Comparison of ENCODE assay signal across 21 cellular contexts in genomic region chr10:78640981-78641646, GRCh38.
DNase-seq lines count a peak whose midpoint lies in the region; ATAC-seq and TF ChIP-seq lines count a peak whose summit lies in the region.
"Had no signal": no experiment of that assay in that cellular context is flagged by ENCODE, and none has a peak within 500 bp of the region (broad histone marks: within the 10 kb centered on the region; RNA-seq: fewer than 3 reads in every experiment).

No MANE protein-coding gene starts in this region.

- peak; percentile 61 for DNase-seq in GDM1 (lab: John Stamatoyannopoulos, UW)
- peak; percentile 86 for DNase-seq in NB4 (ENCODE audit: low read depth)
- DNase-seq in chondrocyte (ENCODE audit: low spot score), result no peak
- peak; percentile 51 to 71 for DNase-seq in psoas muscle
- DNase-seq in NCI-H82 (lab: John Stamatoyannopoulos, UW), result no peak
- no peak for DNase-seq in inferior parietal cortex (ENCODE audit: extremely low spot score)
- no peak for DNase-seq in activated T-helper 1 cell treated with anti-CD3 and anti-CD28 coated beads, Interleukin-12 subunit alpha, Interleukin-12 subunit beta, Interleukin-2, Interleukin-4 antibody, amounts not matched to agents 30 ng/mL and 10 ng/mL and 1 ng/mL, durations not matched to agents 14 hours and 24 hours and 36 hours (ENCODE audit: low spot score)
- DNase-seq: activated CD4-positive, CD25-positive, alpha-beta regulatory T cell treated with anti-CD3 and anti-CD28 coated beads, Interleukin-2, amount 50 U/mL, for 72 hours; activated CD8-positive, alpha-beta memory T cell treated with anti-CD3 and anti-CD28 coated beads, Interleukin-2, amount 50 U/mL, for 4 hours; activated naive CD4-positive, alpha-beta T cell treated with Interleukin-2 at 50 U/mL for 16 hours; BE2C; DMS 273 treated with DMSO at 0.1 percent for 48 hours; erythroblast; NCI-H146; NCI-H524; RPMI8226; stimulated activated CD4-positive, alpha-beta T cell treated with anti-CD3 and anti-CD28 coated beads, Interleukin-12 subunit alpha, Interleukin-12 subunit beta, amount 100 ng/mL, for 4 hours; T-helper 17 cell had no signal

- H3K27me3 Mint-ChIP-seq in chondrocyte (ENCODE audit: low read depth), result no peaks in the 10 kb centered on the region
- H3K27me3 Mint-ChIP-seq in activated T-helper 1 cell treated with anti-CD3 and anti-CD28 coated beads, Interleukin-12 subunit alpha, Interleukin-12 subunit beta, Interleukin-2, Interleukin-4 antibody, amounts not matched to agents 30 ng/mL and 10 ng/mL and 1 ng/mL, durations not matched to agents 14 hours and 24 hours and 36 hours (ENCODE audit: insufficient read depth), result no peaks in the 10 kb centered on the region

- no peaks in the 10 kb centered on the region for H3K36me3 ChIP-seq in psoas muscle (ENCODE audit: insufficient read depth in 1 of 2, low read depth in 1 of 2)
- H3K36me3 ChIP-seq: BE2C had no signal

- H3K27ac Mint-ChIP-seq in chondrocyte (ENCODE audit: unreplicated experiment), result no peak overlapping the region
- H3K27ac Mint-ChIP-seq in activated T-helper 1 cell treated with anti-CD3 and anti-CD28 coated beads, Interleukin-12 subunit alpha, Interleukin-12 subunit beta, Interleukin-2, Interleukin-4 antibody, amounts not matched to agents 30 ng/mL and 10 ng/mL and 1 ng/mL, durations not matched to agents 14 hours and 24 hours and 36 hours, result no peak overlapping the region
- H3K27ac Mint-ChIP-seq: stimulated activated naive CD8-positive, alpha-beta T cell treated with anti-CD3 and anti-CD28 coated beads, Interleukin-15, Interleukin-2, amounts not matched to agents 100 ng/mL and 50 ng/mL, for 24 hours; T-helper 17 cell had no signal

- no peak for TF ChIP-seq CTCF in NB4 (IDR thresholded peaks at IDR 0.05; ENCODE audit: low read depth, low read length)
- peak; percentile 14 for TF ChIP-seq CTCF in chondrocyte (IDR thresholded peaks at IDR 0.05)
- TF ChIP-seq CTCF in psoas muscle (IDR thresholded peaks at IDR 0.05), result no peak

- WGBS in psoas muscle, 3 donors, result 32 to 42% (median 36%) methylated on average over 4 of the region's 4 CpGs

- H3K27ac ChIP-seq in psoas muscle, result no peak overlapping the region
- H3K27ac ChIP-seq: hepatocyte, KMS-11 had no signal

- peaks cover 10% of the 10 kb centered on the region for H3K4me1 Mint-ChIP-seq in chondrocyte (ENCODE audit: low read depth)
- no peaks in the 10 kb centered on the region for H3K4me1 Mint-ChIP-seq in activated T-helper 1 cell treated with anti-CD3 and anti-CD28 coated beads, Interleukin-12 subunit alpha, Interleukin-12 subunit beta, Interleukin-2, Interleukin-4 antibody, amounts not matched to agents 30 ng/mL and 10 ng/mL and 1 ng/mL, durations not matched to agents 14 hours and 24 hours and 36 hours (ENCODE audit: low read depth)
- H3K4me1 Mint-ChIP-seq: T-helper 17 cell had no signal

- no peaks in the 10 kb centered on the region for H3K36me3 Mint-ChIP-seq in chondrocyte (ENCODE audit: low read depth)
- H3K36me3 Mint-ChIP-seq in activated T-helper 1 cell treated with anti-CD3 and anti-CD28 coated beads, Interleukin-12 subunit alpha, Interleukin-12 subunit beta, Interleukin-2, Interleukin-4 antibody, amounts not matched to agents 30 ng/mL and 10 ng/mL and 1 ng/mL, durations not matched to agents 14 hours and 24 hours and 36 hours (ENCODE audit: low read depth), result no peaks in the 10 kb centered on the region

- no peaks in the 10 kb centered on the region for H3K9me3 ChIP-seq in psoas muscle
- H3K9me3 ChIP-seq: BE2C had no signal

- no peak overlapping the region for H3K4me3 ChIP-seq in NB4 (ENCODE audit: low read depth, low read length)
- H3K4me3 ChIP-seq in psoas muscle, result no peak overlapping the region
- H3K4me3 ChIP-seq: hepatocyte had no signal

- ATAC-seq in psoas muscle, result peak; percentile 81 to 89 (median 82)
- ATAC-seq: T-helper 17 cell had no signal

- H3K27me3 ChIP-seq in psoas muscle (ENCODE audit: insufficient read depth in 3 of 3, low read length in 2 of 3), result no peaks in the 10 kb centered on the region
- H3K27me3 ChIP-seq: BE2C, hepatocyte had no signal

- no peak for TF ChIP-seq POLR2A in NB4 (IDR thresholded peaks at IDR 0.05; ENCODE audit: extremely low read depth, insufficient read length)

- peaks cover 4% of the 10 kb centered on the region for H3K4me1 ChIP-seq in psoas muscle
- H3K4me1 ChIP-seq: BE2C had no signal

- H3K4me3 Mint-ChIP-seq in chondrocyte (ENCODE audit: unreplicated experiment), result no peak overlapping the region
- H3K4me3 Mint-ChIP-seq in activated T-helper 1 cell treated with anti-CD3 and anti-CD28 coated beads, Interleukin-12 subunit alpha, Interleukin-12 subunit beta, Interleukin-2, Interleukin-4 antibody, amounts not matched to agents 30 ng/mL and 10 ng/mL and 1 ng/mL, durations not matched to agents 14 hours and 24 hours and 36 hours, result no peak overlapping the region
- H3K4me3 Mint-ChIP-seq: stimulated activated naive CD8-positive, alpha-beta T cell treated with anti-CD3 and anti-CD28 coated beads, Interleukin-15, Interleukin-2, amounts not matched to agents 100 ng/mL and 50 ng/mL, for 24 hours; T-helper 17 cell had no signal

- peaks cover 5% of the 10 kb centered on the region for H3K9me3 Mint-ChIP-seq in chondrocyte (ENCODE audit: low read depth)
- no peaks in the 10 kb centered on the region for H3K9me3 Mint-ChIP-seq in activated T-helper 1 cell treated with anti-CD3 and anti-CD28 coated beads, Interleukin-12 subunit alpha, Interleukin-12 subunit beta, Interleukin-2, Interleukin-4 antibody, amounts not matched to agents 30 ng/mL and 10 ng/mL and 1 ng/mL, durations not matched to agents 14 hours and 24 hours and 36 hours
- H3K9me3 Mint-ChIP-seq: stimulated activated naive CD8-positive, alpha-beta T cell treated with anti-CD3 and anti-CD28 coated beads, Interleukin-15, Interleukin-2, amounts not matched to agents 100 ng/mL and 50 ng/mL, for 24 hours had no signal

- intact Hi-C loops in psoas muscle (cut with DNase I), result no loop called here
- intact Hi-C loops in activated T-helper 1 cell treated with anti-CD3 and anti-CD28 coated beads, Interleukin-12 subunit alpha, Interleukin-12 subunit beta, Interleukin-2, Interleukin-4 antibody, amounts not matched to agents 30 ng/mL and 10 ng/mL and 1 ng/mL, durations not matched to agents 14 hours and 24 hours and 36 hours (cut with micrococcal nuclease), result no loop called here

Comparison
In these comparisons a context has a peak if more than half of its experiments do, and no peak if none do; other contexts are left out.
1. DNase-seq: peak in GDM1 (single experiment), NB4 (single experiment) and psoas muscle (2 of 2); none in chondrocyte (single experiment), NCI-H82 (single experiment), inferior parietal cortex (single experiment) and activated T-helper 1 cell treated with anti-CD3 and anti-CD28 coated beads, Interleukin-12 subunit alpha, Interleukin-12 subunit beta, Interleukin-2, Interleukin-4 antibody, amounts not matched to agents 30 ng/mL and 10 ng/mL and 1 ng/mL, durations not matched to agents 14 hours and 24 hours and 36 hours (single experiment).